ENCODE assay signal across 21 cellular contexts in the genomic region with DNA sequence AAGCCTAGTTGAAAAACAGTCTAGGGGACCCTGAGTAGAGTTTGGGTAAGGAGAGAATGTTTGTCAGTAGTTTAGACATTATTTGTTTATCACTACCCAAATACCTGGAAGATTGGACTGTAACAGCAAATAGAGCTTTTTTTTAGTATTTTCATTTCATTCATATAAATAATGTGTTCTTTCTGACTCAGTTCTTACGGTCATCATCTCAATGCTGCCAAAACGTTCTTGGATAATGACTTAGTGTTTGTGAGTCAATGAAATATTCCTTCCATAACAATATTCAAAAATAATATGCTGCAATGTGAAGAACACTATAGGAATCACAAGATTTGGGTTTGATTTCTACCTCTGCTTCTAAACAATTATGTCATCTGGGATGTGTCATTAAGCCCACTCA.
DNase-seq lines count a peak whose midpoint lies in the region; ATAC-seq, FAIRE-seq and TF ChIP-seq lines count a peak whose summit lies in the region.
"Had no signal": no experiment of that assay in that cellular context is flagged by ENCODE, and none has a peak within 500 bp of the region (broad histone marks: within the 10 kb centered on the region; RNA-seq: fewer than 3 reads in every experiment).

No MANE protein-coding gene starts in this region.

- no peaks in the 10 kb centered on the region for H4K20me1 ChIP-seq in IMR-90 (ENCODE audit: insufficient read depth, low read length)
- H4K20me1 ChIP-seq in astrocyte (ENCODE audit: insufficient read depth, low read length), result no peaks in the 10 kb centered on the region
- no peaks in the 10 kb centered on the region for H4K20me1 ChIP-seq in fibroblast of lung (ENCODE audit: control insufficient read depth, extremely low read depth, insufficient read depth, low read length)
- H4K20me1 ChIP-seq: BLaER1 had no signal

- BruUV-seq in IMR-90 (replicated peaks; lab: Mats Ljungman, UMichigan), result no TSS peak

- WGBS in IMR-90 (ENCODE audit: extremely low coverage in 2 of 2, insufficient read length in 1 of 2), 2 experiments, result no CpG with 5 or more reads among the region's 2 CpGs
- no CpG with 5 or more reads among the region's 2 CpGs for WGBS in mesendoderm (ENCODE audit: extremely low coverage, insufficient coverage, low lambda C conversion rate)
- WGBS in right cardiac atrium, result 68% methylated on average over 2 of the region's 2 CpGs

- no peak overlapping the region for H3K4me2 ChIP-seq in IMR-90 (ENCODE audit: low read depth, low read length)
- H3K4me2 ChIP-seq in astrocyte (ENCODE audit: low read length), result no peak overlapping the region
- no peak overlapping the region for H3K4me2 ChIP-seq in fibroblast of lung (ENCODE audit: extremely low read depth, insufficient read depth, low read length)
- H3K4me2 ChIP-seq in mesendoderm (ENCODE audit: low read length), result no peak overlapping the region
- H3K4me2 ChIP-seq: BLaER1 had no signal

- FAIRE-seq in astrocyte (lab: Jason Lieb, UNC), result no peak
- FAIRE-seq: H1 had no signal

- no peak overlapping the region for H3K9ac ChIP-seq in IMR-90 (ENCODE audit: low read depth, low read length)
- H3K9ac ChIP-seq in astrocyte (ENCODE audit: low read length), result no peak overlapping the region
- H3K9ac ChIP-seq in fibroblast of lung (ENCODE audit: insufficient read depth, low read length), result no peak overlapping the region
- H3K9ac ChIP-seq in mesendoderm (ENCODE audit: low read length), result no peak overlapping the region
- H3K9ac ChIP-seq: BLaER1 had no signal

- TF ChIP-seq POLR2A in IMR-90 (IDR thresholded peaks at IDR 0.05; ENCODE audit: low read depth, low read length), result no peak

- H2BK15ac ChIP-seq in IMR-90 (ENCODE audit: low read depth, low read length) (no peak overlapping the region), mesendoderm (replicated peaks; ENCODE audit: low read depth) (no peak overlapping the region)

- DNase-seq in IMR-90 (peak; percentile 12), astrocyte (ENCODE audit: low read depth) (peak; percentile 12), fibroblast of lung (ENCODE audit: low read depth in 2 of 2) (peak; percentile 25 to 26), stromal cell of bone marrow (ENCODE audit: low read depth) (peak; percentile 58), mesendoderm (no peak), right cardiac atrium (no peak), foreskin melanocyte (no peak)
- DNase-seq in stimulated activated CD4-positive, alpha-beta T cell treated with anti-CD3 and anti-CD28 coated beads, Interleukin-2, amount 100 ng/mL, for 48 hours, result no peak
- DNase-seq: Caco-2; CD4-positive, CD25-positive, alpha-beta regulatory T cell; CD8-positive, alpha-beta T cell; DMS 273 treated with DMSO at 0.1 percent for 48 hours; DMS79; EL; GDM1; H7; HCEC 1CT had no signal

- dilution Hi-C loops in IMR-90 (cut with HindIII; ENCODE audit: low sequenced_read_pairs, unreplicated experiment), result no loop called here

- H3K79me2 ChIP-seq in astrocyte (ENCODE audit: insufficient read depth, low read length) (no peaks in the 10 kb centered on the region), fibroblast of lung (ENCODE audit: control insufficient read depth, insufficient read depth, low read length) (no peaks in the 10 kb centered on the region), mesendoderm (ENCODE audit: control insufficient read depth, insufficient read depth, low read length) (no peaks in the 10 kb centered on the region)

- H3K27ac ChIP-seq in IMR-90 (ENCODE audit: insufficient read depth, low read length), result no peak overlapping the region
- H3K27ac ChIP-seq in astrocyte (ENCODE audit: low read depth, low read length), result no peak overlapping the region
- no peak overlapping the region for H3K27ac ChIP-seq in fibroblast of lung (ENCODE audit: insufficient read depth, low read length)
- no peak overlapping the region for H3K27ac ChIP-seq in mesendoderm (ENCODE audit: low read depth, low read length)
- H3K27ac ChIP-seq in right cardiac atrium (ENCODE audit: low read length), result no peak overlapping the region
- H3K27ac ChIP-seq: BLaER1, C4-2B had no signal

- no peak overlapping the region for H2BK120ac ChIP-seq in IMR-90 (ENCODE audit: low read depth, low read length)
- no peak overlapping the region for H2BK120ac ChIP-seq in mesendoderm (ENCODE audit: low read depth, low read length)

- in situ Hi-C loops in IMR-90 (cut with MboI; ENCODE audit: low sequenced_read_pairs), result no loop called here

- H3K14ac ChIP-seq in IMR-90 (replicated peaks; ENCODE audit: low read depth, low read length), result no peak overlapping the region

- H3K9me3 ChIP-seq in IMR-90 (ENCODE audit: control insufficient read depth, insufficient read depth, low read length) (no peaks in the 10 kb centered on the region), astrocyte (ENCODE audit: insufficient read depth, low read depth, low read length) (no peaks in the 10 kb centered on the region), fibroblast of lung (ENCODE audit: control insufficient read depth, insufficient read depth, low read depth, low read length) (no peaks in the 10 kb centered on the region), right cardiac atrium (ENCODE audit: control insufficient read depth, low read length) (no peaks in the 10 kb centered on the region)
- H3K9me3 ChIP-seq: BLaER1, Caco-2 had no signal

- H2AFZ ChIP-seq in IMR-90 (replicated peaks; ENCODE audit: low read length, poor library complexity) (no peak overlapping the region), astrocyte (ENCODE audit: low read depth, low read length) (no peak overlapping the region), fibroblast of lung (ENCODE audit: low read length) (no peak overlapping the region)

- no peak for TF ChIP-seq RAD21 in IMR-90 (IDR thresholded peaks at IDR 0.05; ENCODE audit: low read length)

- no peak overlapping the region for H3K23ac ChIP-seq in IMR-90 (ENCODE audit: low read depth, low read length)
- H3K23ac ChIP-seq in mesendoderm (ENCODE audit: low read length), result no peak overlapping the region

- H4K5ac ChIP-seq in IMR-90 (ENCODE audit: low read depth, low read length), result no peak overlapping the region
- no peak overlapping the region for H4K5ac ChIP-seq in mesendoderm (ENCODE audit: low read length)

- no peaks in the 10 kb centered on the region for H3K36me3 ChIP-seq in IMR-90 (ENCODE audit: control insufficient read depth, insufficient read depth, low read length)
- no peaks in the 10 kb centered on the region for H3K36me3 ChIP-seq in astrocyte (ENCODE audit: insufficient read depth, low read length)
- no peaks in the 10 kb centered on the region for H3K36me3 ChIP-seq in fibroblast of lung (ENCODE audit: control insufficient read depth, insufficient read depth, low read length)
- no peaks in the 10 kb centered on the region for H3K36me3 ChIP-seq in mesendoderm (ENCODE audit: control insufficient read depth, insufficient read depth, low read length)
- H3K36me3 ChIP-seq: BLaER1 had no signal

- no peak overlapping the region for H3K18ac ChIP-seq in IMR-90 (ENCODE audit: low read depth, low read length)
- H3K18ac ChIP-seq in mesendoderm (ENCODE audit: low read length), result no peak overlapping the region

- intact Hi-C loops in IMR-90 (cut with micrococcal nuclease), result no loop called here
- intact Hi-C loops in right cardiac atrium (cut with DNase I), result no loop called here

- no peaks in the 10 kb centered on the region for H3K27me3 Mint-ChIP-seq in astrocyte (ENCODE audit: low read depth, unreplicated experiment)
- H3K27me3 Mint-ChIP-seq: CD4-positive, CD25-positive, alpha-beta regulatory T cell had no signal

- H3K4me1 ChIP-seq in IMR-90 (ENCODE audit: control insufficient read depth, insufficient read depth, low read length) (no peaks in the 10 kb centered on the region), astrocyte (ENCODE audit: insufficient read depth, low read length) (no peaks in the 10 kb centered on the region), fibroblast of lung (ENCODE audit: control insufficient read depth, extremely low read depth, insufficient read depth, low read length) (no peaks in the 10 kb centered on the region), mesendoderm (ENCODE audit: control insufficient read depth, low read depth, low read length) (no peaks in the 10 kb centered on the region), right cardiac atrium (ENCODE audit: control insufficient read depth, insufficient read depth, low read length) (no peaks in the 10 kb centered on the region)
- H3K4me1 ChIP-seq: BLaER1, Caco-2 had no signal

- no peak overlapping the region for H2AK9ac ChIP-seq in IMR-90 (replicated peaks; ENCODE audit: low read depth, low read length, poor library complexity)

- H3K79me1 ChIP-seq in IMR-90 (ENCODE audit: low read depth in 1 of 2, low read length in 2 of 2) (no peaks in the 10 kb centered on the region), mesendoderm (ENCODE audit: low read length) (no peaks in the 10 kb centered on the region)

- POLR2A ChIA-PET in IMR-90 (lab: Charles Lee; ENCODE audit: unreplicated experiment), result no interaction called here

- H3K36me3 Mint-ChIP-seq in astrocyte (ENCODE audit: low read depth, unreplicated experiment), result no peaks in the 10 kb centered on the region
- H3K36me3 Mint-ChIP-seq: CD4-positive, CD25-positive, alpha-beta regulatory T cell; CD8-positive, alpha-beta T cell had no signal

- CTCF ChIA-PET in IMR-90 (lab: Yijun Ruan, JAX), result no interaction called here

- H3K4me1 Mint-ChIP-seq in astrocyte (ENCODE audit: low read depth, unreplicated experiment), result no peaks in the 10 kb centered on the region
- H3K4me1 Mint-ChIP-seq: B cell; CD4-positive, CD25-positive, alpha-beta regulatory T cell had no signal

- H3K9me3 Mint-ChIP-seq in astrocyte (ENCODE audit: unreplicated experiment), result no peaks in the 10 kb centered on the region

- H3K56ac ChIP-seq in IMR-90 (ENCODE audit: extremely low read depth, insufficient read depth, low read length) (no peak overlapping the region), mesendoderm (ENCODE audit: low read length) (no peak overlapping the region)

- H3K27me3 ChIP-seq in IMR-90 (ENCODE audit: control insufficient read depth, insufficient read depth, low read length) (no peaks in the 10 kb centered on the region), astrocyte (ENCODE audit: insufficient read depth, low read length) (no peaks in the 10 kb centered on the region), fibroblast of lung (ENCODE audit: control insufficient read depth, insufficient read depth, low read length) (no peaks in the 10 kb centered on the region), mesendoderm (ENCODE audit: insufficient read depth, low read length, poor library complexity) (no peaks in the 10 kb centered on the region), right cardiac atrium (ENCODE audit: control insufficient read depth, insufficient read depth) (no peaks in the 10 kb centered on the region)
- H3K27me3 ChIP-seq: BLaER1 had no signal

- no peak for ATAC-seq in IMR-90 (ENCODE audit: low read depth)
- no peak for ATAC-seq in right cardiac atrium
- ATAC-seq: CD8-positive, alpha-beta T cell had no signal

- H3K4ac ChIP-seq in IMR-90 (ENCODE audit: low read depth, low read length), result no peak overlapping the region
- no peak overlapping the region for H3K4ac ChIP-seq in mesendoderm (ENCODE audit: low read depth, low read length)

- no peak overlapping the region for H4K91ac ChIP-seq in IMR-90 (ENCODE audit: insufficient read depth, low read depth, low read length)

- no peak overlapping the region for H3K27ac Mint-ChIP-seq in astrocyte (ENCODE audit: unreplicated experiment)
- H3K27ac Mint-ChIP-seq: B cell; CD4-positive, CD25-positive, alpha-beta regulatory T cell; CD8-positive, alpha-beta T cell had no signal

- no peak overlapping the region for H3K4me3 ChIP-seq in IMR-90 (ENCODE audit: insufficient read depth, low read depth, low read length)
- H3K4me3 ChIP-seq in astrocyte (ENCODE audit: insufficient read depth, low read depth, low read length), result no peak overlapping the region
- H3K4me3 ChIP-seq in fibroblast of lung (replicated peaks in 1 of 4; ENCODE audit: control extremely low read depth in 1 of 4, insufficient read depth in 1 of 4, low read depth in 3 of 4, low read length in 4 of 4), result no peak overlapping the region
- H3K4me3 ChIP-seq in mesendoderm (ENCODE audit: low read length), result no peak overlapping the region
- H3K4me3 ChIP-seq in right cardiac atrium (ENCODE audit: low read length), result no peak overlapping the region
- H3K4me3 ChIP-seq: BLaER1 had no signal

- no peak overlapping the region for H3K4me3 Mint-ChIP-seq in astrocyte (ENCODE audit: unreplicated experiment)
- H3K4me3 Mint-ChIP-seq: B cell; CD4-positive, CD25-positive, alpha-beta regulatory T cell; CD8-positive, alpha-beta T cell had no signal

- H2BK5ac ChIP-seq in IMR-90 (ENCODE audit: low read depth, low read length, poor library complexity, severe bottlenecking) (no peak overlapping the region), mesendoderm (ENCODE audit: low read length) (no peak overlapping the region)

- no peak overlapping the region for H2BK20ac ChIP-seq in IMR-90 (ENCODE audit: low read depth, low read length)

- H4K8ac ChIP-seq in IMR-90 (ENCODE audit: low read depth in 2 of 2, low read length in 2 of 2) (no peak overlapping the region), mesendoderm (ENCODE audit: low read depth, low read length) (no peak overlapping the region)

- TF ChIP-seq CTCF in IMR-90 (conservative IDR thresholded peaks at IDR 0.05; ENCODE audit: low read depth, low read length), result no peak
- no peak for TF ChIP-seq CTCF in astrocyte (IDR thresholded peaks at IDR 0.05; ENCODE audit: insufficient read depth, low read depth, low read length)
- no peak for TF ChIP-seq CTCF in fibroblast of lung (conservative IDR thresholded peaks at IDR 0.05 in 1 of 2, IDR thresholded peaks at IDR 0.05 in 1 of 2; ENCODE audit: low read depth in 1 of 2, low read length in 2 of 2)

- H3K9me1 ChIP-seq in IMR-90 (ENCODE audit: insufficient read depth, low read length), result no peaks in the 10 kb centered on the region

- H2AK5ac ChIP-seq in IMR-90 (ENCODE audit: low read depth, low read length) (no peak overlapping the region), mesendoderm (ENCODE audit: low read length) (no peak overlapping the region)

Comparison
In these comparisons a context has a peak if more than half of its experiments do, and no peak if none do; other contexts are left out.
1. DNase-seq: peak in IMR-90 (single experiment), astrocyte (single experiment), fibroblast of lung (2 of 2) and stromal cell of bone marrow (single experiment); none in mesendoderm (single experiment), stimulated activated CD4-positive, alpha-beta T cell treated with anti-CD3 and anti-CD28 coated beads, Interleukin-2, amount 100 ng/mL, for 48 hours (0 of 2), right cardiac atrium (0 of 3) and foreskin melanocyte (single experiment).